Comparison of ENCODE assay signal across 1 cellular context in the genomic region with DNA sequence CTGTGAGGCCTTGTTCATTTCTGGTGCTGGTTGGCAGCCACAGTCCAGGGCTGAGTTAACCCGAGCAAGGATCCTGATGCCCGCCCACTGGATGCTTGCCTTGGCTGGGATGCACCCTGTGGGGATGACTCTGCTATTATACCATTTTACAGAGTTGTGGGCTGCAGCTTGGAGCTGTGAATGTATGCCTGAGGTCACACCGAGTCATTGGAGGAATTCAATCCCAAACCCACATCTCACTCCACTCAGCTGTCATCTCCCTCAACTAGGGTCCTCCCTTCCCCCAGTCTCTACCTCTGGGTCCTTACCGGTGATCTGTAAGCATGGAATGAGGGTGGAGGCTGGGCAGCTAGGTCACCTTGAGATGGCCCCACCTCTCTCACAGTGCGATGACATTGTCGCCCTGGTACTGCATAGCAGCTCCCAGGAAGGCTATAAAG.
A peak's percentile ranks its signal among the peaks of the same experiment; 100 is the strongest.
TF ChIP-seq lines count a peak whose summit lies in the region.

No MANE protein-coding gene starts in this region.

TF ChIP-seq in IMR-90, 13 proteins besides CTCF, POLR2A, EP300 and RAD21:
- TF ChIP-seq BHLHE40 (IDR thresholded peaks at IDR 0.05; ENCODE audit: low read depth, low read length) (no peak), NFE2L2 (IDR thresholded peaks at IDR 0.05; ENCODE audit: low read depth, low read length) (peak; percentile 70), RCOR1 (IDR thresholded peaks at IDR 0.05; ENCODE audit: insufficient replicate concordance, low read length) (peak; percentile 72), MXI1 (IDR thresholded peaks at IDR 0.05; ENCODE audit: borderline replicate concordance, low read depth, low read length) (no peak), MAZ (IDR thresholded peaks at IDR 0.05; ENCODE audit: borderline replicate concordance, low read depth, low read length) (no peak)
